Comparison of ENCODE assay signal across 1 cellular context in genomic region chr2:9707611-9708010, GRCh38.
TF ChIP-seq lines count a peak whose summit lies in the region.

No MANE protein-coding gene starts in this region.

TF ChIP-seq in GM12878, 131 proteins besides CTCF, POLR2A, EP300 and RAD21:
- no peak for TF ChIP-seq E4F1 (IDR thresholded peaks at IDR 0.05; ENCODE audit: borderline replicate concordance, partially characterized antibody)
- no peak for TF ChIP-seq ZNF274 (IDR thresholded peaks at IDR 0.05; ENCODE audit: insufficient read depth, insufficient read length)
- no peak for TF ChIP-seq ESRRA (IDR thresholded peaks at IDR 0.05; ENCODE audit: low read length)
